Comparison of ENCODE assay signal across 26 cellular contexts in genomic region chrX:53163436-53163835, GRCh38.
"Had no signal": no experiment of that assay in that cellular context is flagged by ENCODE, and none has a peak within 500 bp of the region (broad histone marks: within the 10 kb centered on the region; RNA-seq: fewer than 3 reads in every experiment).

No MANE protein-coding gene starts in this region.

- FAIRE-seq: colon, islet of Langerhans, pancreas, small intestine had no signal

- H3K9me3 ChIP-seq: gastroesophageal sphincter, heart left ventricle, left lung, pancreas, right lobe of liver, thoracic aorta, tibial nerve, upper lobe of right lung, vagina had no signal

- DNase-seq: dorsolateral prefrontal cortex; effector CD4-positive, alpha-beta T cell; foreskin fibroblast; heart left ventricle; left cardiac atrium; left lung; mesenchymal stem cell; midbrain; naive thymus-derived CD4-positive, alpha-beta T cell; occipital lobe; pancreas; right lobe of liver; small intestine; stimulated activated CD4-positive, alpha-beta T cell treated with anti-CD3 and anti-CD28 coated beads, Interleukin-15, amount 100 ng/mL, for 24 hours; stimulated activated CD4-positive, alpha-beta T cell treated with anti-CD3 and anti-CD28 coated beads, Interleukin-2, amount 100 ng/mL, for 48 hours; stimulated activated naive B cell treated with anti-CD40 and anti-IgM and Interleukin-4, amounts not matched to agents 10 μg/mL and 1 μg/mL and 100 μg/mL, for 72 hours; upper lobe of right lung had no signal

- H3K27me3 ChIP-seq: gastroesophageal sphincter, hepatocyte, left lung, pancreas, right lobe of liver, tibial nerve, upper lobe of right lung, vagina had no signal

- H3K27ac ChIP-seq: dorsolateral prefrontal cortex, epithelial cell of prostate, gastroesophageal sphincter, heart left ventricle, hepatocyte, left lung, pancreas, right lobe of liver, thoracic aorta, tibial nerve, upper lobe of right lung, vagina had no signal

- H3K4me1 ChIP-seq: gastroesophageal sphincter, heart left ventricle, left lung, pancreas, right lobe of liver, tibial nerve, upper lobe of right lung, vagina had no signal

- H3K36me3 ChIP-seq: heart left ventricle, left lung, pancreas, right lobe of liver, thoracic aorta, tibial nerve, upper lobe of right lung, vagina had no signal

- H3K4me3 ChIP-seq: dorsolateral prefrontal cortex, gastroesophageal sphincter, heart left ventricle, hepatocyte, left lung, pancreas, right lobe of liver, thoracic aorta, tibial nerve, upper lobe of right lung, vagina had no signal

- ATAC-seq: esophagus mucosa; gastroesophageal sphincter; heart left ventricle; left cardiac atrium; left lung; naive thymus-derived CD4-positive, alpha-beta T cell; pancreas; right lobe of liver; stimulated activated naive B cell treated with anti-CD40 and anti-IgM and Interleukin-4, amounts not matched to agents 10 μg/mL and 1 μg/mL and 100 μg/mL, for 72 hours; upper lobe of right lung had no signal

- H3K4me2 ChIP-seq: hepatocyte had no signal

- H3K79me2 ChIP-seq: hepatocyte had no signal
